ENCODE assay signal across 9 cellular contexts in the genomic region with DNA sequence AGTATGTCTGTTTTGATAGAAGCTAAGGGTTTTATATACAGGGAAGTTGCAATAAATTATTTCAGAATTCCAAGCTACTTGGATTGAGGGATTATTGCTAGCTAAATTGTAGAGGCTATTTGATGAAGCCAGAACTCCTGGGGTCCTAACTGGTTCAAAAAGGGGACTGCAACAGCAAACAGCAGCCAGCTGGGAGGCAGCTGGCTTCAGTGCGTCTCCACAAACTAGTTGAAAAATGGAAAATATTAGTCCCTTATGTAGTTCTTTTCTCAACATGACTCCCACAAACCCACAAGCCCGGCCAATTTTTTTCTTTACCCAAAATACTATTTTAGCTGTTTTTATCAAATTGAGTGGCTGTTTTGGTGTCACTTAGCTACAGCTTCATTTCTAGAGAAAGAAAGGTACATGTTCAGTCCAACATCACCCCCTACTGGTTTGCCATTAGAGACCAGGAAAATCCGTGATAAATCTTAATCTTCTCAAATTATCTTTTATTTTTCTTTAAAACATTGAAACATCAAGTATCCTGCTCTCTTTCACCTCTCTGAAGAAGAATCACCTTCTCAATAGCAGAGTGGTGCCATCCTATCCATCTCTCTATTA.
DNase-seq lines count a peak whose midpoint lies in the region; ATAC-seq and TF ChIP-seq lines count a peak whose summit lies in the region.
"Had no signal": no experiment of that assay in that cellular context is flagged by ENCODE, and none has a peak within 500 bp of the region (broad histone marks: within the 10 kb centered on the region; RNA-seq: fewer than 3 reads in every experiment).

No MANE protein-coding gene starts in this region.

- ATAC-seq in sciatic nerve = no peak
- ATAC-seq in GM19035 (IDR thresholded peaks at IDR 0.05; ENCODE audit: unreplicated experiment) = no peak

- H3K4me1 ChIP-seq in OCI-LY1 (ENCODE audit: insufficient read depth, low read length, severe bottlenecking) (no peaks in the 10 kb centered on the region), tibial artery (no peaks in the 10 kb centered on the region)

- no peaks in the 10 kb centered on the region for H3F3A ChIP-seq in OCI-LY1 (ENCODE audit: insufficient read depth, low read length)

- H3K4me3 ChIP-seq in OCI-LY1 (ENCODE audit: low read depth, low read length, poor library complexity, severe bottlenecking) (no peak overlapping the region), tibial artery (no peak overlapping the region)

- intact Hi-C loops in tibial artery (cut with DNase I; ENCODE audit: low total_unique reads) = no loop called here
- intact Hi-C loops in sciatic nerve (cut with DNase I) = no loop called here

- H3K9me2 ChIP-seq in OCI-LY1 (ENCODE audit: low read depth, low read length) = no peaks in the 10 kb centered on the region

- H3K27me3 ChIP-seq in OCI-LY1 (ENCODE audit: insufficient read depth, low read length) (no peaks in the 10 kb centered on the region), tibial artery (no peaks in the 10 kb centered on the region)

- H3K9me3 ChIP-seq in OCI-LY1 (ENCODE audit: low read length) (no peaks in the 10 kb centered on the region), tibial artery (no peaks in the 10 kb centered on the region)

- H3K9ac ChIP-seq in OCI-LY1 (ENCODE audit: low read length) = no peak overlapping the region

- DNase-seq in SKM-1 (lab: John Stamatoyannopoulos, UW; ENCODE audit: unreplicated experiment) = peak; percentile 2
- no peak for DNase-seq in SKM-1 treated with dmso at 0.1 percent for 144 hours (lab: John Stamatoyannopoulos, UW; ENCODE audit: unreplicated experiment)
- peak; percentile 6 for DNase-seq in fibroblast of the conjunctiva (ENCODE audit: low read depth)
- no peak for DNase-seq in tibial artery
- DNase-seq in sciatic nerve (ENCODE audit: low spot score) = no peak
- no peak for DNase-seq in GM19240 (ENCODE audit: insufficient read length, low spot score)
- DNase-seq: NCI-H345 had no signal

- TF ChIP-seq CTCF in OCI-LY1 (IDR thresholded peaks at IDR 0.05; ENCODE audit: low read length) (peak; percentile 40; the same call in 1 of the 2 replicates), tibial artery (IDR thresholded peaks at IDR 0.05) (peak; percentile 21 to 30)

- H4K20me1 ChIP-seq in OCI-LY1 (ENCODE audit: insufficient read depth, low read length) = no peaks in the 10 kb centered on the region

- no peak overlapping the region for H2AFZ ChIP-seq in OCI-LY1 (ENCODE audit: low read length)

- H3K36me3 ChIP-seq in OCI-LY1 (ENCODE audit: insufficient read depth, low read length) = no peaks in the 10 kb centered on the region
- no peaks in the 10 kb centered on the region for H3K36me3 ChIP-seq in tibial artery

- H3K4me2 ChIP-seq in OCI-LY1 (ENCODE audit: low read length) = no peak overlapping the region

- H3K27ac ChIP-seq in OCI-LY1 (ENCODE audit: low read depth, low read length, poor library complexity, severe bottlenecking) (no peak overlapping the region), tibial artery (no peak overlapping the region)

- H3K79me2 ChIP-seq in OCI-LY1 (ENCODE audit: insufficient read depth, low read length) = no peaks in the 10 kb centered on the region

Comparison
In these comparisons a context has a peak if more than half of its experiments do, and no peak if none do; other contexts are left out.
1. DNase-seq: peak in SKM-1 (single experiment) and fibroblast of the conjunctiva (single experiment); none in SKM-1 treated with dmso at 0.1 percent for 144 hours (single experiment), tibial artery (0 of 2), sciatic nerve (single experiment) and GM19240 (single experiment).